ENCODE assay signal across 9 cellular contexts in genomic region chr16:2963074-2963610, GRCh38. TPM values are rescaled to one million over a fixed set of nuclear protein-coding genes. Genes with fewer than 3 reads are reported as not detected.
DNase-seq lines count a peak whose midpoint lies in the region; ATAC-seq and TF ChIP-seq lines count a peak whose summit lies in the region.
"Had no signal": no experiment of that assay in that cellular context is flagged by ENCODE, and none has a peak within 500 bp of the region (broad histone marks: within the 10 kb centered on the region; RNA-seq: fewer than 3 reads in every experiment).

No MANE protein-coding gene starts in this region.

- peaks cover 17% of the 10 kb centered on the region for H3K4me1 Mint-ChIP-seq in activated naive CD8-positive, alpha-beta T cell treated with anti-CD3 and anti-CD28 coated beads for 36 hours

- no peak for TF ChIP-seq CTCF in KMS-11 (conservative IDR thresholded peaks at IDR 0.05; ENCODE audit: low read depth, low read length)
- TF ChIP-seq CTCF in retinal pigment epithelial cell (conservative IDR thresholded peaks at IDR 0.05; ENCODE audit: low read depth, low read length): no peak

- H3K27ac Mint-ChIP-seq in activated naive CD8-positive, alpha-beta T cell treated with anti-CD3 and anti-CD28 coated beads for 36 hours: no peak overlapping the region

- DNase-seq in NCI-H345 (lab: John Stamatoyannopoulos, UW) (peak; percentile 47), NCI-H345 treated with DMSO at 0.1 percent for 48 hours (lab: John Stamatoyannopoulos, UW; ENCODE audit: unreplicated experiment) (no peak), ecto neural progenitor cell (ENCODE audit: low spot score) (peak; percentile 64), retinal pigment epithelial cell (ENCODE audit: low read depth) (no peak), islet precursor cell (no peak)
- DNase-seq in activated naive CD8-positive, alpha-beta T cell treated with anti-CD3 and anti-CD28 coated beads for 36 hours: no peak
- DNase-seq: anterior cingulate cortex had no signal

- H3K4me3 Mint-ChIP-seq in activated naive CD8-positive, alpha-beta T cell treated with anti-CD3 and anti-CD28 coated beads for 36 hours: no peak overlapping the region

- no peaks in the 10 kb centered on the region for H4K20me1 ChIP-seq in KMS-11 (ENCODE audit: insufficient read depth)

- no peak overlapping the region for H3K9ac ChIP-seq in KMS-11

- H3K9me3 Mint-ChIP-seq in activated naive CD8-positive, alpha-beta T cell treated with anti-CD3 and anti-CD28 coated beads for 36 hours: no peaks in the 10 kb centered on the region

- no peaks in the 10 kb centered on the region for H3K36me3 ChIP-seq in KMS-11 (ENCODE audit: insufficient read depth)

- peaks cover 51% of the 10 kb centered on the region for H3K27me3 Mint-ChIP-seq in activated naive CD8-positive, alpha-beta T cell treated with anti-CD3 and anti-CD28 coated beads for 36 hours

- ATAC-seq in GM21737 (IDR thresholded peaks at IDR 0.05; ENCODE audit: unreplicated experiment): no peak

- H2AFZ ChIP-seq in KMS-11 (ENCODE audit: low read depth): peak overlapping the region; percentile 76; the same call in 1 of the 2 replicates

- H3K4me1 ChIP-seq in KMS-11 (ENCODE audit: low read depth, poor library complexity, severe bottlenecking): peaks cover 55% of the 10 kb centered on the region

- H3K4me2 ChIP-seq in KMS-11: peak overlapping the region; percentile 97

- H3K4me3 ChIP-seq in KMS-11 (IDR thresholded peaks at IDR 0.05; ENCODE audit: insufficient read depth, low read depth, low read length) (no peak overlapping the region), retinal pigment epithelial cell (ENCODE audit: low read length) (peak overlapping the region; percentile 32)

- no peaks in the 10 kb centered on the region for H3K79me2 ChIP-seq in KMS-11 (ENCODE audit: insufficient read depth, low read depth)

- H3K27ac ChIP-seq in KMS-11: no peak overlapping the region

- H3K27me3 ChIP-seq in KMS-11 (ENCODE audit: insufficient read depth, low read depth): peaks cover 27% of the 10 kb centered on the region

- peaks cover under 1% of the 10 kb centered on the region for H3K36me3 Mint-ChIP-seq in activated naive CD8-positive, alpha-beta T cell treated with anti-CD3 and anti-CD28 coated beads for 36 hours

RNA-seq across cellular contexts. Expression of gene KREMEN2, which starts 0.9 kb away (rescaled TPM):
- total RNA-seq in activated naive CD8-positive, alpha-beta T cell treated with anti-CD3 and anti-CD28 coated beads for 36 hours: not detected

RNA-seq across cellular contexts. Expression of gene PAQR4, which starts 6.0 kb away (rescaled TPM):
- 10 to 100 TPM; 29.5 to 31.0 TPM for total RNA-seq in activated naive CD8-positive, alpha-beta T cell treated with anti-CD3 and anti-CD28 coated beads for 36 hours

RNA-seq across cellular contexts. Expression of gene PKMYT1, which starts 17.1 kb away (rescaled TPM):
- total RNA-seq in activated naive CD8-positive, alpha-beta T cell treated with anti-CD3 and anti-CD28 coated beads for 36 hours: 100 to 1,000 TPM; 144 to 145 TPM

RNA-seq across cellular contexts. Expression of gene CLDN9, which starts 49.6 kb away (rescaled TPM):
- total RNA-seq in activated naive CD8-positive, alpha-beta T cell treated with anti-CD3 and anti-CD28 coated beads for 36 hours: not detected

RNA-seq across cellular contexts. Expression of gene FLYWCH1, which starts 51.4 kb away (rescaled TPM):
- 10 to 100 TPM; 24.3 to 26.1 TPM for total RNA-seq in activated naive CD8-positive, alpha-beta T cell treated with anti-CD3 and anti-CD28 coated beads for 36 hours

Comparison
In these comparisons a context has a peak if more than half of its experiments do, and no peak if none do; other contexts are left out.
1. DNase-seq: peak in NCI-H345 (single experiment) and ecto neural progenitor cell (single experiment); none in NCI-H345 treated with DMSO at 0.1 percent for 48 hours (single experiment), retinal pigment epithelial cell (single experiment), islet precursor cell (single experiment) and activated naive CD8-positive, alpha-beta T cell treated with anti-CD3 and anti-CD28 coated beads for 36 hours (single experiment).